ENCODE assay signal across 25 cellular contexts in the genomic region with DNA sequence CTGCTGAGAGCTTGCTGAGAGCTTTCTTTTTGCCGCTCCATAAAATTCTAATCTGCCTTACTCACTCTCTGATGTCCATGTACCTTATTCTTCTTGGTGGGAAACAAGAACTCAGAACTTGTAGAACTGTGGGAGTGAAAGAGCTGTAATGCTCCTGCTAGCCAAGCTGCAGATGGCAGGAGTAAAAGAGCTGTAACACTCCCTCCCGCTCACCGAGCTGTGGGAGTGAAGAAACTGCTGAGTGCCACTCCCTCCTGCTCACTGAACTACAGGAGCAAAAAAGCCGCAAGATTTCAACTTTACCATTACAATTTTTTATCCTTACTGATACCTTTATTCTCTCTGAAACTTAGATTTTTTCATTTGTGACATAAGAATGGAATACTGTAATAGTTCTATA.
A peak's percentile ranks its signal among the peaks of the same experiment; 100 is the strongest.
DNase-seq lines count a peak whose midpoint lies in the region; ATAC-seq and TF ChIP-seq lines count a peak whose summit lies in the region.
"Had no signal": no experiment of that assay in that cellular context is flagged by ENCODE, and none has a peak within 500 bp of the region (broad histone marks: within the 10 kb centered on the region; RNA-seq: fewer than 3 reads in every experiment).

No MANE protein-coding gene starts in this region.

- H3K4ac ChIP-seq in H9 (ENCODE audit: low read depth, low read length), result no peak overlapping the region

- no peak for ATAC-seq in body of pancreas
- ATAC-seq: activated CD8-positive, alpha-beta memory T cell treated with anti-CD3 and anti-CD28 coated beads, Interleukin-2, amount 10 ng/mL, durations not matched to agents 7 days and 5 days; CD8-positive, alpha-beta T cell; gastrocnemius medialis; natural killer cell; sciatic nerve; stimulated activated naive CD8-positive, alpha-beta T cell treated with anti-CD3 and anti-CD28 coated beads, Interleukin-15, Interleukin-2, amounts not matched to agents 100 U/mL and 50 U/mL, for 24 hours had no signal

- H3K23me2 ChIP-seq in H9 (ENCODE audit: insufficient read length, low read depth, low read length, poor library complexity, severe bottlenecking), result no peaks in the 10 kb centered on the region

- H3K79me1 ChIP-seq in H9 (ENCODE audit: insufficient read depth, low read depth, low read length, poor library complexity, severe bottlenecking), result no peaks in the 10 kb centered on the region

- H3K4me3 ChIP-seq in H7 (ENCODE audit: insufficient read depth, low read depth, low read length) (no peak overlapping the region), body of pancreas (no peak overlapping the region)
- H3K4me3 ChIP-seq: gastrocnemius medialis, thyroid gland had no signal

- no peak overlapping the region for H3K18ac ChIP-seq in H9 (ENCODE audit: insufficient read length, low read depth, low read length)

- no peak for DNase-seq in H9
- DNase-seq in NCI-H69 (lab: John Stamatoyannopoulos, UW), result peak; percentile 49
- DNase-seq in head of caudate nucleus, result peak in 32 of 42 donors; percentile 6 to 85 (median 36)
- peak; percentile 6 for DNase-seq in putamen (ENCODE audit: low spot score)
- no peak for DNase-seq in H7
- no peak for DNase-seq in body of pancreas
- DNase-seq in cortex of kidney (lab: John Stamatoyannopoulos, UW), result no peak
- DNase-seq: activated CD4-positive, alpha-beta T cell treated with anti-CD3 and anti-CD28 coated beads, Interleukin-2, amount 10 ng/mL, durations not matched to agents 7 days and 5 days; activated CD8-positive, alpha-beta memory T cell treated with anti-CD3 and anti-CD28 coated beads, Interleukin-2, amount 10 ng/mL, durations not matched to agents 7 days and 5 days; CD8-positive, alpha-beta T cell; gastrocnemius medialis; islet precursor cell; MV-4-11; natural killer cell; NCI-H1694 treated with DMSO at 0.1 percent for 48 hours; NCI-H345; SK-N-SH; stimulated activated naive CD8-positive, alpha-beta T cell treated with anti-CD3 and anti-CD28 coated beads, Interleukin-15, Interleukin-2, amounts not matched to agents 100 U/mL and 50 U/mL, for 24 hours; T-helper 2 cell; thyroid gland had no signal

- TF ChIP-seq CTCF in H9 (conservative IDR thresholded peaks at IDR 0.05) (no peak), body of pancreas (IDR thresholded peaks at IDR 0.05) (no peak)

- no peaks in the 10 kb centered on the region for H4K20me1 ChIP-seq in H9 (ENCODE audit: control insufficient read depth, insufficient read depth, insufficient read length)

- H3K27ac ChIP-seq in H9 (ENCODE audit: insufficient read length, low read depth, low read length) (no peak overlapping the region), body of pancreas (no peak overlapping the region)
- H3K27ac ChIP-seq: gastrocnemius medialis, parathyroid adenoma, RWPE1, thyroid gland had no signal

- H3K56ac ChIP-seq in H9 (ENCODE audit: insufficient read length, low read depth, low read length), result no peak overlapping the region

- no peak overlapping the region for H4K8ac ChIP-seq in H9 (replicated peaks; ENCODE audit: insufficient read length, low read depth, low read length)

- no peak overlapping the region for H4K91ac ChIP-seq in H9 (ENCODE audit: insufficient read length, low read depth, low read length)

- H2BK5ac ChIP-seq in H9 (ENCODE audit: insufficient read length, low read length), result no peak overlapping the region

- H3K9me3 ChIP-seq in H9 (ENCODE audit: control insufficient read depth, low read depth, low read length) (no peaks in the 10 kb centered on the region), body of pancreas (no peaks in the 10 kb centered on the region)
- H3K9me3 ChIP-seq: gastrocnemius medialis, SK-N-SH, thyroid gland had no signal

- H3K27ac Mint-ChIP-seq in H9, result peak overlapping the region in 1 of 3 experiments; percentile 33; a peak in 2 of 7 replicates
- H3K27ac Mint-ChIP-seq: activated CD4-positive, alpha-beta T cell treated with anti-CD3 and anti-CD28 coated beads, Interleukin-2, amount 10 ng/mL, durations not matched to agents 7 days and 5 days; activated CD8-positive, alpha-beta memory T cell treated with anti-CD3 and anti-CD28 coated beads, Interleukin-2, amount 10 ng/mL, durations not matched to agents 7 days and 5 days; activated naive CD4-positive, alpha-beta T cell treated with anti-CD3 and anti-CD28 coated beads, Interleukin-2, amount 50 U/mL, for 24 hours; activated T-helper 1 cell treated with anti-CD3 and anti-CD28 coated beads, Interleukin-12 subunit alpha, Interleukin-12 subunit beta, Interleukin-2, Interleukin-4 antibody, amounts not matched to agents 30 ng/mL and 10 ng/mL and 1 ng/mL, durations not matched to agents 14 hours and 24 hours and 36 hours; CD8-positive, alpha-beta T cell; natural killer cell had no signal

- H3K36me3 ChIP-seq in H7 (replicated peaks; ENCODE audit: control insufficient read depth, insufficient read depth, low read length) (no peaks in the 10 kb centered on the region), body of pancreas (replicated peaks in 1 of 2; ENCODE audit: insufficient read depth in 1 of 2, low read depth in 2 of 2) (no peaks in the 10 kb centered on the region)
- H3K36me3 ChIP-seq: gastrocnemius medialis, thyroid gland had no signal

- no peak overlapping the region for H2BK15ac ChIP-seq in H9 (ENCODE audit: low read depth, low read length)

- no peak overlapping the region for H2BK120ac ChIP-seq in H9 (ENCODE audit: low read depth, low read length, poor library complexity, severe bottlenecking)

- no peak overlapping the region for H3K9ac ChIP-seq in H9 (ENCODE audit: extremely low read depth, insufficient read length, low read length)
- H3K9ac ChIP-seq: parathyroid adenoma, SK-N-SH had no signal

- no peak overlapping the region for H3K4me3 Mint-ChIP-seq in H9
- H3K4me3 Mint-ChIP-seq: activated CD4-positive, alpha-beta T cell treated with anti-CD3 and anti-CD28 coated beads, Interleukin-2, amount 10 ng/mL, durations not matched to agents 7 days and 5 days; activated CD8-positive, alpha-beta memory T cell treated with anti-CD3 and anti-CD28 coated beads, Interleukin-2, amount 10 ng/mL, durations not matched to agents 7 days and 5 days; activated naive CD4-positive, alpha-beta T cell treated with anti-CD3 and anti-CD28 coated beads, Interleukin-2, amount 50 U/mL, for 24 hours; activated T-helper 1 cell treated with anti-CD3 and anti-CD28 coated beads, Interleukin-12 subunit alpha, Interleukin-12 subunit beta, Interleukin-2, Interleukin-4 antibody, amounts not matched to agents 30 ng/mL and 10 ng/mL and 1 ng/mL, durations not matched to agents 14 hours and 24 hours and 36 hours; CD8-positive, alpha-beta T cell; natural killer cell had no signal

- no CpG with 5 or more reads among the region's 4 CpGs for WGBS in H9 (ENCODE audit: extremely low coverage, insufficient read length, low lambda C conversion rate)
- WGBS in body of pancreas, 2 donors, result 75 to 81% methylated on average over 4 of the region's 4 CpGs

- peaks cover 9% of the 10 kb centered on the region in 2 experiments for H3K4me1 Mint-ChIP-seq in H9
- H3K4me1 Mint-ChIP-seq: activated CD4-positive, alpha-beta T cell treated with anti-CD3 and anti-CD28 coated beads, Interleukin-2, amount 10 ng/mL, durations not matched to agents 7 days and 5 days; activated CD8-positive, alpha-beta memory T cell treated with anti-CD3 and anti-CD28 coated beads, Interleukin-2, amount 10 ng/mL, durations not matched to agents 7 days and 5 days; activated naive CD4-positive, alpha-beta T cell treated with anti-CD3 and anti-CD28 coated beads, Interleukin-2, amount 50 U/mL, for 24 hours; natural killer cell had no signal

- H3K36me3 Mint-ChIP-seq in H9 (ENCODE audit: insufficient read depth in 1 of 3, low read depth in 3 of 3), result no peaks in the 10 kb centered on the region
- H3K36me3 Mint-ChIP-seq: activated CD8-positive, alpha-beta memory T cell treated with anti-CD3 and anti-CD28 coated beads, Interleukin-2, amount 10 ng/mL, durations not matched to agents 7 days and 5 days; activated naive CD4-positive, alpha-beta T cell treated with anti-CD3 and anti-CD28 coated beads, Interleukin-2, amount 50 U/mL, for 24 hours; CD8-positive, alpha-beta T cell; natural killer cell had no signal

- no peak for TF ChIP-seq POLR2A in body of pancreas (IDR thresholded peaks at IDR 0.05)

- H2BK20ac ChIP-seq in H9 (ENCODE audit: low read depth, low read length, poor library complexity, severe bottlenecking), result no peak overlapping the region

- H3T11ph ChIP-seq in H9 (ENCODE audit: low read length), result no peak overlapping the region

- no peak overlapping the region for H3K23ac ChIP-seq in H9 (ENCODE audit: insufficient read length, low read depth, low read length)

- H4K5ac ChIP-seq in H9 (ENCODE audit: insufficient read length, low read depth, low read length), result no peak overlapping the region

- no peaks in the 10 kb centered on the region for H3K79me2 ChIP-seq in H9 (ENCODE audit: insufficient read depth, low read length)
- H3K79me2 ChIP-seq: parathyroid adenoma had no signal

- H2AFZ ChIP-seq in H9 (ENCODE audit: low read length), result peak overlapping the region; percentile 11
- H2AFZ ChIP-seq: parathyroid adenoma had no signal

- intact Hi-C loops in head of caudate nucleus (cut with DNase I), result no loop called here
- intact Hi-C loops in body of pancreas (cut with DNase I), result no loop called here

- H3K27me3 ChIP-seq in H9 (ENCODE audit: insufficient read depth, low read length), result no peaks in the 10 kb centered on the region
- H3K27me3 ChIP-seq in H7 (ENCODE audit: control insufficient read depth, insufficient read depth, low read length), result no peaks in the 10 kb centered on the region
- H3K27me3 ChIP-seq in body of pancreas, result no peaks in the 10 kb centered on the region
- H3K27me3 ChIP-seq: gastrocnemius medialis, thyroid gland had no signal

- no peak overlapping the region for H2AK5ac ChIP-seq in H9 (ENCODE audit: insufficient read length, low read length)

- H3K4me1 ChIP-seq in H9 (ENCODE audit: insufficient read depth, low read length), result no peaks in the 10 kb centered on the region
- H3K4me1 ChIP-seq in body of pancreas, result no peaks in the 10 kb centered on the region
- H3K4me1 ChIP-seq: gastrocnemius medialis, parathyroid adenoma, thyroid gland had no signal

- no peak overlapping the region for H3K14ac ChIP-seq in H9 (ENCODE audit: insufficient read depth, low read length)

- H3K4me2 ChIP-seq in H9 (ENCODE audit: insufficient read depth, insufficient read length, low read length), result no peak overlapping the region
- H3K4me2 ChIP-seq: SK-N-SH had no signal

- no peaks in the 10 kb centered on the region for H3K27me3 Mint-ChIP-seq in H9 (ENCODE audit: low read depth)
- H3K27me3 Mint-ChIP-seq: activated CD4-positive, alpha-beta T cell treated with anti-CD3 and anti-CD28 coated beads, Interleukin-2, amount 10 ng/mL, durations not matched to agents 7 days and 5 days; activated CD8-positive, alpha-beta memory T cell treated with anti-CD3 and anti-CD28 coated beads, Interleukin-2, amount 10 ng/mL, durations not matched to agents 7 days and 5 days; activated naive CD4-positive, alpha-beta T cell treated with anti-CD3 and anti-CD28 coated beads, Interleukin-2, amount 50 U/mL, for 24 hours had no signal

- no peaks in the 10 kb centered on the region for H3K9me3 Mint-ChIP-seq in H9
- H3K9me3 Mint-ChIP-seq: activated CD4-positive, alpha-beta T cell treated with anti-CD3 and anti-CD28 coated beads, Interleukin-2, amount 10 ng/mL, durations not matched to agents 7 days and 5 days; activated T-helper 1 cell treated with anti-CD3 and anti-CD28 coated beads, Interleukin-12 subunit alpha, Interleukin-12 subunit beta, Interleukin-2, Interleukin-4 antibody, amounts not matched to agents 30 ng/mL and 10 ng/mL and 1 ng/mL, durations not matched to agents 14 hours and 24 hours and 36 hours had no signal

- no peak overlapping the region for H2BK12ac ChIP-seq in H9 (ENCODE audit: insufficient read length, low read depth, low read length)

Comparison
In these comparisons a context has a peak if more than half of its experiments do, and no peak if none do; other contexts are left out.
1. DNase-seq: peak in NCI-H69 (single experiment), head of caudate nucleus (32 of 42) and putamen (single experiment); none in H9 (single experiment), H7 (single experiment), body of pancreas (0 of 4) and cortex of kidney (single experiment).